8 cellular contexts compared by ENCODE assay signal in genomic region chr19:43575156-43575950, GRCh38. TPM values are rescaled to one million over a fixed set of nuclear protein-coding genes. Genes with fewer than 3 reads are reported as not detected.
DNase-seq lines count a peak whose midpoint lies in the region; TF ChIP-seq lines count a peak whose summit lies in the region.

Gene PINLYP, plus strand, starts transcription at chr19:43575801. Its CDS starts 1,391 bp downstream, at chr19:43577192.
Gene XRCC1, minus strand, starts transcription at chr19:43575527. Its CDS starts 69 bp downstream, at chr19:43575458.

- TF ChIP-seq EP300 in neural cell (conservative IDR thresholded peaks at IDR 0.05; ENCODE audit: poor library complexity, severe bottlenecking) = peak; percentile 59
- TF ChIP-seq EP300 in stomach (IDR thresholded peaks at IDR 0.05) = peak; percentile 23

- H4K20me1 ChIP-seq in neural cell (ENCODE audit: insufficient read depth) = no peaks in the 10 kb centered on the region

- no peaks in the 10 kb centered on the region for H3K9me2 ChIP-seq in neural cell (ENCODE audit: insufficient read depth, low read length)

- TF ChIP-seq CTCF in fibroblast of villous mesenchyme (IDR thresholded peaks at IDR 0.05; ENCODE audit: insufficient read depth, low read depth, low read length) (no peak), neural cell (IDR thresholded peaks at IDR 0.05; ENCODE audit: poor library complexity, severe bottlenecking) (no peak), stomach (IDR thresholded peaks at IDR 0.05) (no peak)

- intact Hi-C loops in stomach (cut with DNase I; ENCODE audit: low total_unique reads) = no loop called here

- peaks cover 13 to 53% (median 31%) of the 10 kb centered on the region in 4 donors for H3K4me1 ChIP-seq in stomach

- no peaks in the 10 kb centered on the region for H3K9me3 ChIP-seq in neural cell (ENCODE audit: low read length)
- no peaks in the 10 kb centered on the region for H3K9me3 ChIP-seq in stomach

- H3K79me2 ChIP-seq in neural cell (replicated peaks; ENCODE audit: insufficient read depth, low read length) = peaks cover 15% of the 10 kb centered on the region

- H3K36me3 ChIP-seq in H7 (replicated peaks; ENCODE audit: control insufficient read depth, insufficient read depth, low read length) = peaks cover 1% of the 10 kb centered on the region
- no peaks in the 10 kb centered on the region for H3K36me3 ChIP-seq in neural cell (ENCODE audit: insufficient read depth, low read length)
- peaks cover 0 to 30% (median 8%) of the 10 kb centered on the region in 4 donors for H3K36me3 ChIP-seq in stomach

- H3K27ac ChIP-seq in neural cell (ENCODE audit: low read length) (peak within 1 kb of the TSS; percentile 94), stomach (peak within 1 kb of the TSS; percentile 58 to 92 (median 87))

- peak; percentile 26 for TF ChIP-seq RAD21 in neural cell (conservative IDR thresholded peaks at IDR 0.05)

- no peak for TF ChIP-seq POLR2A in stomach (IDR thresholded peaks at IDR 0.05)

- H3K4me3 ChIP-seq in H7 (ENCODE audit: insufficient read depth, low read depth, low read length) (peak within 1 kb of the TSS; percentile 67), fibroblast of villous mesenchyme (ENCODE audit: low read depth, low read length) (peak within 1 kb of the TSS; percentile 93), neural cell (ENCODE audit: low read length) (peak within 1 kb of the TSS; percentile 99), stomach (peak within 1 kb of the TSS; percentile 62 to 91 (median 76))

- DNase-seq in ELF-1 (ENCODE audit: low read depth, low spot score) (peak; percentile 99), H7 (peak; percentile 97), M059J (ENCODE audit: low read depth) (peak; percentile 99), SHP77 (lab: John Stamatoyannopoulos, UW) (peak; percentile 97 to 98), activated gamma-delta T cell (lab: John Stamatoyannopoulos, UW) (peak; percentile 89), fibroblast of villous mesenchyme (ENCODE audit: low read depth) (peak; percentile 99), stomach (peak; percentile 98)

- peak within 1 kb of the TSS; percentile 96 for H2AFZ ChIP-seq in neural cell (ENCODE audit: low read depth, low read length)

- peak within 1 kb of the TSS; percentile 82 for H3K4me2 ChIP-seq in neural cell (ENCODE audit: low read length)

- no peaks in the 10 kb centered on the region for H3F3A ChIP-seq in neural cell (ENCODE audit: insufficient read depth, low read length, poor library complexity, severe bottlenecking)

- H3K27me3 ChIP-seq in H7 (ENCODE audit: control insufficient read depth, insufficient read depth, low read length) = no peaks in the 10 kb centered on the region
- H3K27me3 ChIP-seq in neural cell (ENCODE audit: insufficient read depth, low read depth, low read length) = no peaks in the 10 kb centered on the region
- no peaks in the 10 kb centered on the region for H3K27me3 ChIP-seq in stomach

- peak within 1 kb of the TSS; percentile 96 for H3K9ac ChIP-seq in neural cell (ENCODE audit: low read length)

- WGBS in stomach, 5 donors = 0 to 1% (median 1%) methylated on average over 34 to 51 of the region's 51 CpGs

TF ChIP-seq in neural cell, 6 proteins besides CTCF, POLR2A, EP300 and RAD21:
- peak; percentile 73 for TF ChIP-seq REST (IDR thresholded peaks at IDR 0.05; ENCODE audit: borderline replicate concordance)
- peak; percentile 90 for TF ChIP-seq POLR2AphosphoS5 (IDR thresholded peaks at IDR 0.05)
- peak; percentile 84 for TF ChIP-seq MXI1 (conservative IDR thresholded peaks at IDR 0.05; ENCODE audit: poor library complexity, severe bottlenecking)
- no peak for TF ChIP-seq EZH2 (IDR thresholded peaks at IDR 0.05; ENCODE audit: borderline replicate concordance, insufficient read depth, low read length, poor library complexity, severe bottlenecking)
- TF ChIP-seq SMC3 (conservative IDR thresholded peaks at IDR 0.05; ENCODE audit: poor library complexity) = peak; percentile 44
- TF ChIP-seq TAF1 (IDR thresholded peaks at IDR 0.05; ENCODE audit: low read depth) = peak; percentile 61

RNA-seq across cellular contexts. Expression of gene PINLYP, which starts in this region (rescaled TPM):
- 4.9 and 6.2 TPM in 2 replicates for total RNA-seq in H7 (2014; rRNA removed; shearing (Covaris generic))
- 0.91 and 2.5 TPM in 2 replicates for total RNA-seq in M059J (2014; rRNA removed; shearing (Covaris generic))
- total RNA-seq in fibroblast of villous mesenchyme (3.5 TPM in 2 replicates), stomach (10 to 100 TPM in 1 of 5 donors, 1 to 10 TPM in 2, under 1 TPM in 1, not detected in 1; 0.14 to 18.7 (median 4.3) TPM)
- polyA plus RNA-seq in neural cell (1.9 and 3.2 TPM in 2 replicates), stomach (10 to 100 TPM in 2 of 3 donors, 1 to 10 TPM in 1; 8.0 to 16.8 (median 15.7) TPM)
- polyA minus RNA-seq in neural cell = 0.81 TPM in 1 of 2 replicates, not detected in the other

RNA-seq across cellular contexts. Expression of gene XRCC1, which starts in this region (rescaled TPM):
- total RNA-seq in H7 (2014; rRNA removed; shearing (Covaris generic)) = 44.9 and 58.8 TPM in 2 replicates
- 54.1 and 57.1 TPM in 2 replicates for total RNA-seq in M059J (2014; rRNA removed; shearing (Covaris generic))
- total RNA-seq in fibroblast of villous mesenchyme (22.9 and 28.9 TPM in 2 replicates), stomach (10 to 100 TPM; 10.8 to 42.5 (median 16.8) TPM)
- polyA plus RNA-seq in neural cell (18.6 and 19.0 TPM in 2 replicates), stomach (10 to 100 TPM; 13.1 to 24.3 (median 18.0) TPM)
- 17.5 and 24.4 TPM in 2 replicates for polyA minus RNA-seq in neural cell

Comparison
In these comparisons a context has a peak if more than half of its experiments do, and no peak if none do; other contexts are left out.
1. Peak in every context shown above with its lines: DNase-seq, H3K4me3 ChIP-seq and H3K27ac ChIP-seq.